Comparison of ENCODE assay signal across 13 cellular contexts in genomic region chr3:67048716-67049076, GRCh38. TPM values are rescaled to one million over a fixed set of nuclear protein-coding genes. Genes with fewer than 3 reads are reported as not detected.
DNase-seq lines count a peak whose midpoint lies in the region; ATAC-seq and TF ChIP-seq lines count a peak whose summit lies in the region.
"Had no signal": no experiment of that assay in that cellular context is flagged by ENCODE, and none has a peak within 500 bp of the region (broad histone marks: within the 10 kb centered on the region; RNA-seq: fewer than 3 reads in every experiment).

No MANE protein-coding gene starts in this region.

- TF ChIP-seq POLR2A in body of pancreas (IDR thresholded peaks at IDR 0.05): no peak

- intact Hi-C loops in dendritic cell treated with granulocyte-macrophage colony-stimulating factor and Interleukin-4, amounts not matched to agents 40 ng/mL and 50 ng/mL, for 4 days (cut with micrococcal nuclease): no loop called here
- intact Hi-C loops in aorta (cut with DNase I): no loop called here
- intact Hi-C loops in tibial artery (cut with DNase I; ENCODE audit: low total_unique reads): no loop called here
- intact Hi-C loops in body of pancreas (cut with DNase I): no loop called here

- H3K27ac Mint-ChIP-seq in dendritic cell treated with granulocyte-macrophage colony-stimulating factor and Interleukin-4, amounts not matched to agents 40 ng/mL and 50 ng/mL, for 4 days: peak overlapping the region; percentile 16

- no peaks in the 10 kb centered on the region for H3K36me3 Mint-ChIP-seq in dendritic cell treated with granulocyte-macrophage colony-stimulating factor and Interleukin-4, amounts not matched to agents 40 ng/mL and 50 ng/mL, for 4 days (ENCODE audit: low read depth)

- peaks cover 11% of the 10 kb centered on the region for H3K27me3 Mint-ChIP-seq in dendritic cell treated with granulocyte-macrophage colony-stimulating factor and Interleukin-4, amounts not matched to agents 40 ng/mL and 50 ng/mL, for 4 days

- H3K9me3 ChIP-seq in aorta (ENCODE audit: control insufficient read depth, low read length) (peaks cover 1% of the 10 kb centered on the region), tibial artery (no peaks in the 10 kb centered on the region), body of pancreas (no peaks in the 10 kb centered on the region)
- H3K9me3 ChIP-seq: esophagus squamous epithelium had no signal

- H3K4me3 Mint-ChIP-seq in dendritic cell treated with granulocyte-macrophage colony-stimulating factor and Interleukin-4, amounts not matched to agents 40 ng/mL and 50 ng/mL, for 4 days: no peak overlapping the region

- TF ChIP-seq CTCF in tibial artery (IDR thresholded peaks at IDR 0.05): no peak
- TF ChIP-seq CTCF in body of pancreas (IDR thresholded peaks at IDR 0.05): no peak

- H3K4me3 ChIP-seq in aorta (ENCODE audit: low read length in 2 of 2): no peak overlapping the region
- no peak overlapping the region for H3K4me3 ChIP-seq in tibial artery
- no peak overlapping the region for H3K4me3 ChIP-seq in body of pancreas
- H3K4me3 ChIP-seq: esophagus squamous epithelium had no signal

- no peak for DNase-seq in aorta
- DNase-seq in tibial artery: no peak
- DNase-seq in body of pancreas: no peak
- DNase-seq: DMS 273 treated with DMSO at 0.1 percent for 48 hours; esophagus squamous epithelium; kidney; NK-92 treated with Interleukin-12 subunit alpha and Interleukin-12 subunit beta, amount 100 ng/mL, for 24 hours; nucleus accumbens; stimulated activated CD4-positive, alpha-beta T cell treated with anti-CD3 and anti-CD28 coated beads, Interleukin-2, amount 100 ng/mL, for 24 hours had no signal

- peaks cover 11% of the 10 kb centered on the region for H3K4me1 Mint-ChIP-seq in dendritic cell treated with granulocyte-macrophage colony-stimulating factor and Interleukin-4, amounts not matched to agents 40 ng/mL and 50 ng/mL, for 4 days (ENCODE audit: low read depth)

- no peaks in the 10 kb centered on the region for H3K36me3 ChIP-seq in aorta (ENCODE audit: control insufficient read depth in 1 of 2, insufficient read depth in 2 of 2, low read length in 1 of 2)
- H3K36me3 ChIP-seq in tibial artery: no peaks in the 10 kb centered on the region
- no peaks in the 10 kb centered on the region for H3K36me3 ChIP-seq in body of pancreas (replicated peaks in 1 of 2; ENCODE audit: insufficient read depth in 1 of 2, low read depth in 2 of 2)
- H3K36me3 ChIP-seq: esophagus squamous epithelium had no signal

- H3K4me1 ChIP-seq in aorta (ENCODE audit: control insufficient read depth in 1 of 2, insufficient read depth in 2 of 2, low read length in 2 of 2) (no peaks in the 10 kb centered on the region), tibial artery (peaks cover 0 to 12% (median 6%) of the 10 kb centered on the region in 4 donors), body of pancreas (no peaks in the 10 kb centered on the region)
- H3K4me1 ChIP-seq: esophagus squamous epithelium had no signal

- no peaks in the 10 kb centered on the region for H3K27me3 ChIP-seq in aorta (ENCODE audit: control insufficient read depth in 1 of 2, insufficient read depth in 2 of 2, low read length in 1 of 2)
- H3K27me3 ChIP-seq in tibial artery: no peaks in the 10 kb centered on the region
- H3K27me3 ChIP-seq in body of pancreas: no peaks in the 10 kb centered on the region
- H3K27me3 ChIP-seq: esophagus squamous epithelium had no signal

- H3K9me3 Mint-ChIP-seq in dendritic cell treated with granulocyte-macrophage colony-stimulating factor and Interleukin-4, amounts not matched to agents 40 ng/mL and 50 ng/mL, for 4 days: no peaks in the 10 kb centered on the region

- WGBS in aorta, 2 donors: 86 to 87% methylated on average over 3 of the region's 3 CpGs
- WGBS in body of pancreas, 2 donors: 69 to 87% methylated on average over 3 of the region's 3 CpGs

- ATAC-seq in GM19035 (IDR thresholded peaks at IDR 0.05; ENCODE audit: unreplicated experiment) (peak; percentile 51), GM21737 (IDR thresholded peaks at IDR 0.05; ENCODE audit: unreplicated experiment) (peak; percentile 52), HG03175 (IDR thresholded peaks at IDR 0.05; ENCODE audit: unreplicated experiment) (peak; percentile 63), aorta (ENCODE audit: low FRiP score) (no peak), body of pancreas (no peak)

- H3K27ac ChIP-seq in aorta (ENCODE audit: low read depth in 1 of 2, low read length in 2 of 2) (no peak overlapping the region), tibial artery (no peak overlapping the region), body of pancreas (no peak overlapping the region)
- H3K27ac ChIP-seq: esophagus squamous epithelium had no signal

RNA-seq across cellular contexts. Expression of gene KBTBD8, which starts 50.6 kb away (rescaled TPM):
- total RNA-seq in aorta (1 to 10 TPM; 1.2 to 3.1 TPM), body of pancreas (under 1 TPM in 1 of 2 donors, not detected in 1; 0.78 TPM)
- polyA plus RNA-seq in aorta: 1 to 10 TPM in 1 of 2 donors, under 1 TPM in 1; 0.10 to 1.8 TPM

Comparison
In these comparisons a context has a peak if more than half of its experiments do, and no peak if none do; other contexts are left out.
1. ATAC-seq: peak in GM19035 (single experiment), GM21737 (single experiment) and HG03175 (single experiment); none in aorta (single experiment) and body of pancreas (single experiment).